29 cellular contexts compared by ENCODE assay signal in genomic region chr3:185862920-185863319, GRCh38.
"Had no signal": no experiment of that assay in that cellular context is flagged by ENCODE, and none has a peak within 500 bp of the region (broad histone marks: within the 10 kb centered on the region; RNA-seq: fewer than 3 reads in every experiment).

No MANE protein-coding gene starts in this region.

- FAIRE-seq: astrocyte, bronchial epithelial cell had no signal

- H3K27ac ChIP-seq: brain microvascular endothelial cell, coronary artery, dorsolateral prefrontal cortex, esophagus muscularis mucosa, foreskin keratinocyte, gastroesophageal sphincter, heart right ventricle, VCaP had no signal

- H3K27me3 ChIP-seq: brain microvascular endothelial cell, esophagus muscularis mucosa, foreskin keratinocyte, gastroesophageal sphincter, heart right ventricle had no signal

- H3K4me3 ChIP-seq: coronary artery, dorsolateral prefrontal cortex, esophagus muscularis mucosa, gastroesophageal sphincter, heart right ventricle had no signal

- H3K4me1 ChIP-seq: esophagus muscularis mucosa, gastroesophageal sphincter, heart right ventricle had no signal

- ATAC-seq: activated CD8-positive, alpha-beta T cell treated with anti-CD3 and anti-CD28 coated beads for 36 hours; activated T-cell treated with anti-CD3 and anti-CD28 coated beads, Interleukin-2, amount 50 U/mL, for 4 hours; activated T-helper 17 cell treated with anti-CD3 and anti-CD28 coated beads, Interleukin-2, amount 50 U/mL, for 72 hours; foreskin keratinocyte; gastroesophageal sphincter; heart right ventricle; WTC11 had no signal

- H3K9me3 ChIP-seq: esophagus muscularis mucosa, heart right ventricle had no signal

- H3K36me3 ChIP-seq: brain microvascular endothelial cell, esophagus muscularis mucosa, gastroesophageal sphincter, heart right ventricle had no signal

- DNase-seq: activated CD4-positive, alpha-beta T cell treated with anti-CD3 and anti-CD28 coated beads for 1 hour; activated CD4-positive, alpha-beta T cell treated with anti-CD3 and anti-CD28 coated beads for 48 hours; activated CD4-positive, alpha-beta T cell treated with anti-CD3 and anti-CD28 coated beads, Interleukin-2, amount 50 U/mL, for 1 hour; activated CD4-positive, alpha-beta T cell treated with anti-CD3 and anti-CD28 coated beads, Interleukin-2, amount 50 U/mL, for 48 hours; activated CD8-positive, alpha-beta memory T cell treated with anti-CD3 and anti-CD28 coated beads for 24 hours; activated CD8-positive, alpha-beta T cell treated with anti-CD3 and anti-CD28 coated beads for 36 hours; activated effector memory CD4-positive, alpha-beta T cell treated with Interleukin-2 at 50 U/mL for 16 hours; activated gamma-delta T cell treated with Interleukin-2 at 50 U/mL for 16 hours; activated naive CD4-positive, alpha-beta T cell treated with anti-CD3 and anti-CD28 coated beads, Interleukin-2, amount 50 U/mL, for 16 hours; activated naive CD4-positive, alpha-beta T cell treated with Interleukin-2 at 50 U/mL for 16 hours; activated T-cell treated with anti-CD3 and anti-CD28 coated beads, Interleukin-2, amount 50 U/mL, for 4 hours; amniotic stem cell; anterior cingulate cortex; brain microvascular endothelial cell; dorsolateral prefrontal cortex; effector memory CD4-positive, alpha-beta T cell; endodermal cell; erythroblast; foreskin keratinocyte; heart right ventricle; T-helper 2 cell had no signal
